In genomic region chr9:128732576-128732975, GRCh38 we compare ENCODE assay signal across 1 cellular context.
TF ChIP-seq lines count a peak whose summit lies in the region.

No MANE protein-coding gene starts in this region.

TF ChIP-seq in K562, 482 proteins besides CTCF, POLR2A, EP300 and RAD21:
- TF ChIP-seq CBX1 (IDR thresholded peaks at IDR 0.05; ENCODE audit: low read depth) (no peak), CCNT2 (IDR thresholded peaks at IDR 0.05; ENCODE audit: borderline replicate concordance, extremely low read depth, insufficient read length, low read depth, low read length) (no peak), SPI1 (IDR thresholded peaks at IDR 0.05; ENCODE audit: borderline replicate concordance, low read depth, low read length) (0 out of 2 replicates have a peak, but pooled peaks have one; percentile 8), TFAP4 (CRISPR knock-in tag; IDR thresholded peaks at IDR 0.05; ENCODE audit: borderline replicate concordance) (peak; percentile 48; the same call in 1 of the 2 replicates)
